Comparison of ENCODE assay signal across 2 cellular contexts in the genomic region with DNA sequence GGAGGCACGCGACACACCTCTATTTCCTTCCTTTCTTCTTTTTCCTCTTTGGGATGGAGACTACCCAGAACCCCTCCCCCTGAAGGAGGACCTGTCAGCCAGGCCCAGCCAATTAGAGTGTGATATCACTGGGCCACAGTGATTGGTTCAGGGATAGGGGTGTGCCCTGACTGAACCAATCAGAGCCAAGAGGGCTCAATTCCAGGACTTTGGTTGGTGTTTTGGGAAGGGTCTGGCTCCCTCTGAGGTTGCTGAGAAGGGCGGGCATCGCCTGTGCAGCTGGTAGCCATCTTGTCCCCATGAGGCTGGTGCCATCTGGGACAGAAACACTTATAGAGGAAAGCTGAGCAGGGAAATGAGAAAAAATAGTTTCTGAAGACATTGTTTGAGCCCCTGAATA.
TF ChIP-seq lines count a peak whose summit lies in the region.

No MANE protein-coding gene starts in this region.

TF ChIP-seq in GM23338, 12 proteins besides CTCF, POLR2A, EP300 and RAD21 (continues in another document):
- TF ChIP-seq ZNF331 (CRISPR knock-in tag; IDR thresholded peaks at IDR 0.05; ENCODE audit: low read depth) (no peak), EZH2 (IDR thresholded peaks at IDR 0.05; ENCODE audit: low read depth, unreplicated experiment) (no peak), EZH2phosphoT487 (IDR thresholded peaks at IDR 0.05; ENCODE audit: unreplicated experiment) (no peak), ETS1 (IDR thresholded peaks at IDR 0.05) (no peak), JUNB (IDR thresholded peaks at IDR 0.05; ENCODE audit: unreplicated experiment) (no peak), NANOG (IDR thresholded peaks at IDR 0.05; ENCODE audit: borderline replicate concordance) (no peak), ZNF114 (CRISPR knock-in tag; IDR thresholded peaks at IDR 0.05) (no peak), ZNF462 (CRISPR knock-in tag; IDR thresholded peaks at IDR 0.05) (no peak), CREB1 (CRISPR knock-in tag; IDR thresholded peaks at IDR 0.05; ENCODE audit: low read depth) (no peak)
- TF ChIP-seq, protein P1, sequence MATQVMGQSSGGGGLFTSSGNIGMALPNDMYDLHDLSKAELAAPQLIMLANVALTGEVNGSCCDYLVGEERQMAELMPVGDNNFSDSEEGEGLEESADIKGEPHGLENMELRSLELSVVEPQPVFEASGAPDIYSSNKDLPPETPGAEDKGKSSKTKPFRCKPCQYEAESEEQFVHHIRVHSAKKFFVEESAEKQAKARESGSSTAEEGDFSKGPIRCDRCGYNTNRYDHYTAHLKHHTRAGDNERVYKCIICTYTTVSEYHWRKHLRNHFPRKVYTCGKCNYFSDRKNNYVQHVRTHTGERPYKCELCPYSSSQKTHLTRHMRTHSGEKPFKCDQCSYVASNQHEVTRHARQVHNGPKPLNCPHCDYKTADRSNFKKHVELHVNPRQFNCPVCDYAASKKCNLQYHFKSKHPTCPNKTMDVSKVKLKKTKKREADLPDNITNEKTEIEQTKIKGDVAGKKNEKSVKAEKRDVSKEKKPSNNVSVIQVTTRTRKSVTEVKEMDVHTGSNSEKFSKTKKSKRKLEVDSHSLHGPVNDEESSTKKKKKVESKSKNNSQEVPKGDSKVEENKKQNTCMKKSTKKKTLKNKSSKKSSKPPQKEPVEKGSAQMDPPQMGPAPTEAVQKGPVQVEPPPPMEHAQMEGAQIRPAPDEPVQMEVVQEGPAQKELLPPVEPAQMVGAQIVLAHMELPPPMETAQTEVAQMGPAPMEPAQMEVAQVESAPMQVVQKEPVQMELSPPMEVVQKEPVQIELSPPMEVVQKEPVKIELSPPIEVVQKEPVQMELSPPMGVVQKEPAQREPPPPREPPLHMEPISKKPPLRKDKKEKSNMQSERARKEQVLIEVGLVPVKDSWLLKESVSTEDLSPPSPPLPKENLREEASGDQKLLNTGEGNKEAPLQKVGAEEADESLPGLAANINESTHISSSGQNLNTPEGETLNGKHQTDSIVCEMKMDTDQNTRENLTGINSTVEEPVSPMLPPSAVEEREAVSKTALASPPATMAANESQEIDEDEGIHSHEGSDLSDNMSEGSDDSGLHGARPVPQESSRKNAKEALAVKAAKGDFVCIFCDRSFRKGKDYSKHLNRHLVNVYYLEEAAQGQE (IDR thresholded peaks at IDR 0.05; ENCODE audit: unreplicated experiment): no peak

TF ChIP-seq in WTC11, 78 proteins besides CTCF, POLR2A, EP300 and RAD21 (continued from another document):
- peak; percentile 69 for TF ChIP-seq NFYB (CRISPR knock-in tag; conservative IDR thresholded peaks at IDR 0.05; ENCODE audit: low read depth)
